Comparison of ENCODE assay signal across 1 cellular context in genomic region chr13:36998624-36999041, GRCh38.
TF ChIP-seq lines count a peak whose summit lies in the region.

No MANE protein-coding gene starts in this region.

TF ChIP-seq in GM23338, 12 proteins besides CTCF, POLR2A, EP300 and RAD21 (continued from another document):
- TF ChIP-seq REST (IDR thresholded peaks at IDR 0.05; ENCODE audit: unreplicated experiment) (no peak), EZH2phosphoT487 (IDR thresholded peaks at IDR 0.05; ENCODE audit: unreplicated experiment) (no peak), POLR2AphosphoS5 (IDR thresholded peaks at IDR 0.05; ENCODE audit: low read depth) (no peak), JUNB (IDR thresholded peaks at IDR 0.05; ENCODE audit: unreplicated experiment) (no peak), EZH2 (IDR thresholded peaks at IDR 0.05; ENCODE audit: low read depth, unreplicated experiment) (no peak), ZNF114 (CRISPR knock-in tag; IDR thresholded peaks at IDR 0.05) (no peak), STAT1 (IDR thresholded peaks at IDR 0.05; ENCODE audit: unreplicated experiment) (no peak), NANOG (IDR thresholded peaks at IDR 0.05; ENCODE audit: borderline replicate concordance) (no peak), ZNF331 (CRISPR knock-in tag; IDR thresholded peaks at IDR 0.05; ENCODE audit: low read depth) (no peak), ETS1 (IDR thresholded peaks at IDR 0.05) (no peak)
